1 cellular context compared by ENCODE assay signal in the genomic region with DNA sequence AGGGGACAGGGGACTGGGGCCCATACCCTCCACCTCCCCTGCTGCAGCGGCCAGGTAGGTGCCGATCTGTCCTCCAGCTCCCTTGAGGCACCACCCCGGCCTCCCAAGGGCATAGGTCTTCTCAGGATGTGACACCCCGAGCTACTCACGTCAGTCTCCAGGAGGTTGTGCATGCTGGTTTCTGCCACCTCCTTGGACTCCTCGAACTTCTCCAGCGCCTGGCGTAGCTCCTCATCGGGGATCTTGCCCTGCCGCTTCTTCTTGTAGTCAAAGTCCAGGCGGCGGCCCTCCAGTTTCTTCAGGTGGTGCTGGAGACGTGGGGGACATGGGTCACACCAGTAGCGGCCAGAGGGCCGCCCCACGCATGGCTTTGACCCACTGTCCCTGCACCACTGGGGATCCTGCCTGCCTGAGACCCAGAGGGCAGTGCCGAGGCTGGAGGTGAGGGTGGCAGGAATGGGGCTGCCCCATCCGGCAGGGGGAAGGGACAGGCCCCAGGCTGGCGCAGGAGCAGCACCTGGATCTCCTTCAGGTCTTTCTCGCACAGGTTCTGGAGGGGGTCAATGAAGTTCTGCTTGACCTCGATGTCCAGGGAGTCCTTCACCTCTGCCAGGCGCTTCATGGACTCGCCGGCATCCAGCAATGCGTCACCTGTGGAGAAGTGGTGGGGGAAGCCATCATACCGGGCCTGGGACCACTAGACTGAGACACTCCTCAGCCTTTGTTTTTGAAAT.
A peak's percentile ranks its signal among the peaks of the same experiment; 100 is the strongest.
TF ChIP-seq lines count a peak whose summit lies in the region.

No MANE protein-coding gene starts in this region.

TF ChIP-seq in GM23338, 12 proteins besides CTCF, POLR2A, EP300 and RAD21:
- TF ChIP-seq NANOG (IDR thresholded peaks at IDR 0.05; ENCODE audit: borderline replicate concordance) = no peak
- TF ChIP-seq POLR2AphosphoS5 (IDR thresholded peaks at IDR 0.05; ENCODE audit: low read depth) = peak; percentile 52; the same call in 1 of the 2 replicates
- TF ChIP-seq, protein P1, sequence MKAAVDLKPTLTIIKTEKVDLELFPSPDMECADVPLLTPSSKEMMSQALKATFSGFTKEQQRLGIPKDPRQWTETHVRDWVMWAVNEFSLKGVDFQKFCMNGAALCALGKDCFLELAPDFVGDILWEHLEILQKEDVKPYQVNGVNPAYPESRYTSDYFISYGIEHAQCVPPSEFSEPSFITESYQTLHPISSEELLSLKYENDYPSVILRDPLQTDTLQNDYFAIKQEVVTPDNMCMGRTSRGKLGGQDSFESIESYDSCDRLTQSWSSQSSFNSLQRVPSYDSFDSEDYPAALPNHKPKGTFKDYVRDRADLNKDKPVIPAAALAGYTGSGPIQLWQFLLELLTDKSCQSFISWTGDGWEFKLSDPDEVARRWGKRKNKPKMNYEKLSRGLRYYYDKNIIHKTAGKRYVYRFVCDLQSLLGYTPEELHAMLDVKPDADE (IDR thresholded peaks at IDR 0.05) = no peak
- no peak for TF ChIP-seq ZNF331 (CRISPR knock-in tag; IDR thresholded peaks at IDR 0.05; ENCODE audit: low read depth)
